ENCODE assay signal across 20 cellular contexts in the genomic region with DNA sequence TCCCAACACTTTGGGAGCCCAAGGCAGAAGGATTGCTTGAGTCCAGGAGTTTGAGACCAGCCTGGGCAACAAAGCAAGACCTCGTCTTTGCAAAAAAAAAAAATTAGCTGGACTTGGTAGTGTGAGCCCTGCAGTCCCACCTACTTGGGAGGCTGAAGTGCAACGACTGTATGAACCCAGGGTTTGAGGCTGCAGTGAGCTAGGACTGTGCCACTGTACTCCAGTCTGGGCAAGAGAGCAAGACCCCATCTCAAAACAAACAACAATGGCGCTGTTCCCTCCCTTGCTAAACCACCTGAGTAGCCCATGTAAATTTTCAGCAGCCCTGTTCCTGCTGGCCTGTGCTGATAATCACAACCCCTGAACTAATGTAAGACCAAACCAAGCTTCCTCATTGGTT. TPM values are rescaled to one million over a fixed set of nuclear protein-coding genes. Genes with fewer than 3 reads are reported as not detected.
DNase-seq lines count a peak whose midpoint lies in the region; ATAC-seq and TF ChIP-seq lines count a peak whose summit lies in the region.
"Had no signal": no experiment of that assay in that cellular context is flagged by ENCODE, and none has a peak within 500 bp of the region (broad histone marks: within the 10 kb centered on the region; RNA-seq: fewer than 3 reads in every experiment).

No MANE protein-coding gene starts in this region.

- 0 out of 2 replicates have a peak overlapping the region, but pooled peaks have one; percentile 88 for H3K4me2 ChIP-seq in DND-41 (ENCODE audit: insufficient read depth, low read length)

- no peak for TF ChIP-seq CTCF in DND-41 (IDR thresholded peaks at IDR 0.05; ENCODE audit: borderline replicate concordance, extremely low read depth, low read length, poor library complexity, severe bottlenecking)
- no peak for TF ChIP-seq CTCF in psoas muscle (IDR thresholded peaks at IDR 0.05)

- intact Hi-C loops in psoas muscle (cut with DNase I) = no loop called here

- DNase-seq in DND-41 = no peak
- no peak for DNase-seq in effector memory CD8-positive, alpha-beta T cell
- DNase-seq in psoas muscle = no peak
- DNase-seq in ACHN = no peak
- DNase-seq in DMS53 (lab: John Stamatoyannopoulos, UW) = no peak
- DNase-seq in HAP-1 (ENCODE audit: low spot score in 2 of 2) = no peak
- DNase-seq: activated naive CD4-positive, alpha-beta T cell treated with Interleukin-2 at 50 U/mL for 16 hours; effector CD4-positive, alpha-beta T cell; left colon; NCI-H2029; NCI-H526 treated with DMSO at 0.1 percent for 48 hours; SW 1271; WERI-Rb-1 had no signal

- H3K36me3 ChIP-seq in DND-41 (ENCODE audit: insufficient read depth, low read length) (peaks cover 57% of the 10 kb centered on the region), psoas muscle (ENCODE audit: insufficient read depth in 1 of 2, low read depth in 1 of 2) (peaks cover 0 to 48% of the 10 kb centered on the region in 2 donors), HAP-1 (replicated peaks) (peaks cover 53% of the 10 kb centered on the region)

- H3K27me3 ChIP-seq in DND-41 (ENCODE audit: insufficient read depth, low read length, poor library complexity) (no peaks in the 10 kb centered on the region), psoas muscle (ENCODE audit: insufficient read depth in 3 of 3, low read length in 2 of 3) (no peaks in the 10 kb centered on the region), HAP-1 (ENCODE audit: low read depth) (no peaks in the 10 kb centered on the region)
- H3K27me3 ChIP-seq: cardiac muscle cell had no signal

- H3K27me3 Mint-ChIP-seq in IgD-negative memory B cell = no peaks in the 10 kb centered on the region
- no peaks in the 10 kb centered on the region for H3K27me3 Mint-ChIP-seq in effector memory CD8-positive, alpha-beta T cell

- peaks cover 0 to 2% (median 0%) of the 10 kb centered on the region in 3 donors for H3K9me3 Mint-ChIP-seq in IgD-negative memory B cell
- H3K9me3 Mint-ChIP-seq in effector memory CD8-positive, alpha-beta T cell = no peaks in the 10 kb centered on the region

- WGBS in psoas muscle, 3 donors = 76 to 90% (median 85%) methylated on average over 3 of the region's 3 CpGs

- H3K79me2 ChIP-seq in DND-41 (ENCODE audit: insufficient read depth, low read length) = peaks cover 44% of the 10 kb centered on the region

- H4K20me1 ChIP-seq in DND-41 (ENCODE audit: insufficient read depth, low read length) = 0 out of 2 replicates have a peak, but pooled peaks cover 2% of the 10 kb centered on the region

- H3K27ac ChIP-seq in DND-41 (ENCODE audit: low read length) (no peak overlapping the region; the same call in 1 of the 2 replicates), psoas muscle (peak overlapping the region; percentile 100)
- H3K27ac ChIP-seq: cardiac muscle cell, WERI-Rb-1 had no signal

- TF ChIP-seq POLR2A in GM18505 (IDR thresholded peaks at IDR 0.05; ENCODE audit: borderline replicate concordance, extremely low read depth, insufficient read depth, insufficient read length) = no peak

- no peak for ATAC-seq in DND-41 (ENCODE audit: insufficient read depth, low read depth)
- no peak for ATAC-seq in effector memory CD8-positive, alpha-beta T cell (replicated peaks)
- ATAC-seq in psoas muscle = no peak
- no peak for ATAC-seq in GM18505 (IDR thresholded peaks at IDR 0.05; ENCODE audit: unreplicated experiment)
- ATAC-seq: left colon had no signal

- H3K27ac Mint-ChIP-seq in IgD-negative memory B cell = peak overlapping the region in 2 of 3 donors; percentile 13 to 65
- peak overlapping the region; percentile 92 to 97 for H3K27ac Mint-ChIP-seq in effector memory CD8-positive, alpha-beta T cell

- H3K9ac ChIP-seq in DND-41 (ENCODE audit: low read depth, low read length) = no peak overlapping the region

- H3K4me1 ChIP-seq in DND-41 (ENCODE audit: insufficient read depth, low read length) (peaks cover 38% of the 10 kb centered on the region), psoas muscle (peaks cover 51% of the 10 kb centered on the region), HAP-1 (peaks cover 10% of the 10 kb centered on the region)

- no peak overlapping the region for H2AFZ ChIP-seq in DND-41 (ENCODE audit: low read depth, low read length)

- peak overlapping the region in 1 of 4 donors; percentile 75 for H3K4me3 Mint-ChIP-seq in IgD-negative memory B cell
- no peak overlapping the region for H3K4me3 Mint-ChIP-seq in effector memory CD8-positive, alpha-beta T cell

- in situ Hi-C loops in ACHN (cut with HindIII; ENCODE audit: low pct_ligation_motif_present, low pct_unique_long_range_greater_than_20kb, low sequenced_read_pairs) (no loop called here), HAP-1 (cut with MboI; ENCODE audit: low sequenced_read_pairs) (no loop called here)

- no peaks in the 10 kb centered on the region for H3K9me3 ChIP-seq in DND-41 (ENCODE audit: insufficient read depth, low read length, severe bottlenecking)
- no peaks in the 10 kb centered on the region for H3K9me3 ChIP-seq in psoas muscle
- H3K9me3 ChIP-seq in HAP-1 = no peaks in the 10 kb centered on the region

- peaks cover 35 to 37% (median 37%) of the 10 kb centered on the region in 3 donors for H3K4me1 Mint-ChIP-seq in IgD-negative memory B cell
- H3K4me1 Mint-ChIP-seq in effector memory CD8-positive, alpha-beta T cell (ENCODE audit: low read depth in 2 of 2) = peaks cover 38 to 42% of the 10 kb centered on the region in 2 donors

- H3K4me3 ChIP-seq in DND-41 (ENCODE audit: low read depth in 1 of 2, low read length in 2 of 2) (no peak overlapping the region), psoas muscle (no peak overlapping the region), HAP-1 (no peak overlapping the region)
- H3K4me3 ChIP-seq: cardiac muscle cell had no signal

- peaks cover 7% of the 10 kb centered on the region for H3K36me3 Mint-ChIP-seq in IgD-negative memory B cell
- H3K36me3 Mint-ChIP-seq in effector memory CD8-positive, alpha-beta T cell (ENCODE audit: insufficient read depth) = peaks cover 31% of the 10 kb centered on the region

RNA-seq across cellular contexts. Expression of a gene that starts 3.1 kb away (rescaled TPM):
- polyA plus RNA-seq in IgD-negative memory B cell (111 TPM), psoas muscle (100 to 1,000 TPM; 101 to 223 (median 141) TPM)
- total RNA-seq in psoas muscle = 10 to 100 TPM; 74.9 to 91.2 (median 80.4) TPM

RNA-seq across cellular contexts. Expression of a gene that starts 5.7 kb away (rescaled TPM):
- not detected for polyA plus RNA-seq in IgD-negative memory B cell
- not detected for total RNA-seq in psoas muscle
- polyA plus RNA-seq in psoas muscle = not detected
- total RNA-seq: cardiac muscle cell, left colon, myocyte, pulmonary artery endothelial cell, temporal lobe had no signal
- polyA plus RNA-seq: BJ, cardiac muscle cell had no signal

RNA-seq across cellular contexts. Expression of a gene that starts 12.5 kb away (rescaled TPM):
- 68.5 TPM for polyA plus RNA-seq in IgD-negative memory B cell
- 10 to 100 TPM; 32.7 to 45.7 (median 37.1) TPM for total RNA-seq in psoas muscle
- 10 to 100 TPM; 33.0 to 49.2 (median 43.0) TPM for polyA plus RNA-seq in psoas muscle

RNA-seq across cellular contexts. Expression of a gene that starts 19.4 kb away (rescaled TPM):
- 4.1 TPM for polyA plus RNA-seq in IgD-negative memory B cell
- 1 to 10 TPM; 4.9 to 5.9 (median 5.4) TPM for total RNA-seq in psoas muscle
- 10 to 100 TPM in 1 of 3 donors, 1 to 10 TPM in 2; 4.0 to 10.4 (median 7.0) TPM for polyA plus RNA-seq in psoas muscle

RNA-seq across cellular contexts. Expression of a gene that starts 19.7 kb away (rescaled TPM):
- polyA plus RNA-seq in IgD-negative memory B cell = 66.6 TPM
- total RNA-seq in psoas muscle = 100 to 1,000 TPM in 3 of 4 donors, 10 to 100 TPM in 1; 100.0 to 130 (median 111) TPM
- polyA plus RNA-seq in psoas muscle = 100 to 1,000 TPM in 1 of 3 donors, 10 to 100 TPM in 2; 68.9 to 102 (median 92.8) TPM
